Comparison of ENCODE assay signal across 19 cellular contexts in genomic region chr7:79412915-79413314, GRCh38. TPM values are rescaled to one million over a fixed set of nuclear protein-coding genes. Genes with fewer than 3 reads are reported as not detected.
DNase-seq lines count a peak whose midpoint lies in the region; ATAC-seq and TF ChIP-seq lines count a peak whose summit lies in the region.
"Had no signal": no experiment of that assay in that cellular context is flagged by ENCODE, and none has a peak within 500 bp of the region (broad histone marks: within the 10 kb centered on the region; RNA-seq: fewer than 3 reads in every experiment).

No MANE protein-coding gene starts in this region.

- DNase-seq in dorsolateral prefrontal cortex: no peak
- peak; percentile 61 for DNase-seq in medulla oblongata (ENCODE audit: extremely low spot score)
- DNase-seq in substantia nigra (lab: John Stamatoyannopoulos, UW): no peak
- no peak for DNase-seq in COLO829 (ENCODE audit: low spot score)
- no peak for DNase-seq in stimulated activated CD4-positive, alpha-beta T cell treated with anti-CD3 and anti-CD28 coated beads, Interleukin-2, amount 100 ng/mL, for 24 hours
- DNase-seq in DMS 273 treated with DMSO at 0.1 percent for 48 hours (lab: John Stamatoyannopoulos, UW): no peak
- DNase-seq: CD4-positive, CD25-positive, alpha-beta regulatory T cell; CD8-positive, alpha-beta T cell; DMS53; DMS79 treated with DMSO at 0.1 percent for 48 hours; GM23248; H7; HCEC 1CT had no signal

- intact Hi-C loops in dorsolateral prefrontal cortex (cut with DNase I): no loop called here

- TF ChIP-seq CTCF in dorsolateral prefrontal cortex (IDR thresholded peaks at IDR 0.05 in 54 of 56, conservative IDR thresholded peaks at IDR 0.05 in 2 of 56; ENCODE audit: low read depth in 1 of 56, partially characterized antibody in 56 of 56): peak in 1 of 56 donors; percentile 21

- no peak for ATAC-seq in GM19328 (IDR thresholded peaks at IDR 0.05; ENCODE audit: unreplicated experiment)
- ATAC-seq: CD8-positive, alpha-beta T cell had no signal

- H3K27ac ChIP-seq in angular gyrus (ENCODE audit: low read depth, low read length) (peak overlapping the region; percentile 82), dorsolateral prefrontal cortex (peak overlapping the region in 58 of 59 donors; percentile 35 to 95 (median 87)), substantia nigra (ENCODE audit: low read depth, low read length, poor library complexity, severe bottlenecking) (peak overlapping the region; percentile 71)
- H3K27ac ChIP-seq: 22Rv1, BLaER1, C4-2B, GM23248 had no signal

- H3K27me3 ChIP-seq in dorsolateral prefrontal cortex: no peaks in the 10 kb centered on the region
- H3K27me3 ChIP-seq: BLaER1 had no signal

- H3K4me3 ChIP-seq in dorsolateral prefrontal cortex: peak overlapping the region in 35 of 59 donors; percentile 2 to 54 (median 22)
- H3K4me3 ChIP-seq: BLaER1, GM23248 had no signal

RNA-seq across cellular contexts. Expression of gene MAGI2, which starts 40.6 kb away (rescaled TPM):
- 100 to 1,000 TPM; 157 to 311 (median 217) TPM for total RNA-seq in dorsolateral prefrontal cortex
- total RNA-seq: CD4-positive, CD25-positive, alpha-beta regulatory T cell; G401 had no signal
